32 cellular contexts compared by ENCODE assay signal in the genomic region with DNA sequence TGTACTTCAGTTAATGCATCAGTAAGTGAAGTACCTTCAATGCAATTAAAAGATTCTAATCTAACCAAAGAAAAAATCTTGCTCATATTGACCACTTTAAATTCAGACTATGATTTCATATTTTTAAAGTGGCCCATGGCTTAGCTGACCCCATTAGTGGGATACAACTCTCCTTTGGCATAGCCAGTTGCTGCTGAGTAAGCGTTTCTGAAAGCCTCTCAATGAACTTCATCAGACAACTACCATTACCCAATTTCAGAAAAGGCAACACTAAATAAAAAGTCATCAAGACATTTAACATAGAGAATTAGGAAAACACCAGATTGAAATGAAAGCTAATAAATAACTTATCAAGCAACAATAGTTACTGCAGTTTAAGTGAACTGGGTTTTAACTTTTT. TPM values are rescaled to one million over a fixed set of nuclear protein-coding genes. Genes with fewer than 3 reads are reported as not detected.
"Had no signal": no experiment of that assay in that cellular context is flagged by ENCODE, and none has a peak within 500 bp of the region (broad histone marks: within the 10 kb centered on the region; RNA-seq: fewer than 3 reads in every experiment).

No MANE protein-coding gene starts in this region.

- H3K4me1 ChIP-seq: ascending aorta had no signal

- H3K27me3 ChIP-seq: ascending aorta, cardiac muscle cell had no signal

- H3K36me3 ChIP-seq: ascending aorta, cardiac muscle cell had no signal

- ATAC-seq: activated CD4-positive, alpha-beta T cell treated with anti-CD3 and anti-CD28 coated beads for 36 hours; activated CD4-positive, CD25-positive, alpha-beta regulatory T cell treated with anti-CD3 and anti-CD28 coated beads, Interleukin-2, amount 50 U/mL, for 24 hours; activated CD8-positive, alpha-beta memory T cell treated with anti-CD3 and anti-CD28 coated beads, Interleukin-2, amount 10 ng/mL, durations not matched to agents 7 days and 5 days; activated CD8-positive, alpha-beta T cell treated with anti-CD3 and anti-CD28 coated beads, Interleukin-2, amount 10 ng/mL, durations not matched to agents 7 days and 5 days; activated naive CD8-positive, alpha-beta T cell treated with anti-CD3 and anti-CD28 coated beads, Interleukin-2, amount 50 U/mL, for 24 hours had no signal

- H3K4me3 ChIP-seq: ascending aorta, cardiac muscle cell had no signal

- H3K27ac ChIP-seq: ascending aorta, cardiac muscle cell, VCaP had no signal

- DNase-seq: activated B cell treated with CpG ODN at 0.5 μM for 24 hours; activated CD4-positive, alpha-beta memory T cell treated with anti-CD3 and anti-CD28 coated beads, Interleukin-2, amount 10 ng/mL, durations not matched to agents 7 days and 5 days; activated CD4-positive, alpha-beta T cell treated with anti-CD3 and anti-CD28 coated beads for 1 hour; activated CD4-positive, alpha-beta T cell treated with anti-CD3 and anti-CD28 coated beads for 36 hours; activated CD4-positive, alpha-beta T cell treated with anti-CD3 and anti-CD28 coated beads for 48 hours; activated CD4-positive, alpha-beta T cell treated with anti-CD3 and anti-CD28 coated beads, Interleukin-2, amount 10 ng/mL, durations not matched to agents 7 days and 5 days; activated CD4-positive, alpha-beta T cell treated with anti-CD3 and anti-CD28 coated beads, Interleukin-2, amount 50 U/mL, for 48 hours; activated CD8-positive, alpha-beta memory T cell treated with anti-CD3 and anti-CD28 coated beads for 24 hours; activated CD8-positive, alpha-beta memory T cell treated with anti-CD3 and anti-CD28 coated beads, Interleukin-2, amount 10 ng/mL, durations not matched to agents 7 days and 5 days; activated CD8-positive, alpha-beta memory T cell treated with anti-CD3 and anti-CD28 coated beads, Interleukin-2, amount 50 U/mL, for 48 hours; activated CD8-positive, alpha-beta T cell treated with anti-CD3 and anti-CD28 coated beads, Interleukin-2, amount 10 ng/mL, durations not matched to agents 7 days and 5 days; activated effector memory CD4-positive, alpha-beta T cell treated with Interleukin-2 at 50 U/mL for 16 hours; activated gamma-delta T cell; activated naive CD4-positive, alpha-beta T cell treated with anti-CD3 and anti-CD28 coated beads, Interleukin-2, amount 10 ng/mL, durations not matched to agents 7 days and 5 days; activated naive CD4-positive, alpha-beta T cell treated with Interleukin-2 at 50 U/mL for 16 hours; activated naive CD8-positive, alpha-beta T cell treated with anti-CD3 and anti-CD28 coated beads, Interleukin-2, amount 10 ng/mL, durations not matched to agents 7 days and 5 days; activated naive CD8-positive, alpha-beta T cell treated with anti-CD3 and anti-CD28 coated beads, Interleukin-2, amount 50 U/mL, for 24 hours; activated T-cell treated with anti-CD3 and anti-CD28 coated beads, Interleukin-2, amount 50 U/mL, for 24 hours; activated T-cell treated with anti-CD3 and anti-CD28 coated beads, Interleukin-2, amount 50 U/mL, for 48 hours; amygdala; anterior cingulate cortex; caudate nucleus; cerebellar nuclear complex; T-helper 2 cell; T-helper 9 cell had no signal

- H3K9me3 ChIP-seq: ascending aorta had no signal

- FAIRE-seq: bronchial epithelial cell, TTC549 had no signal

RNA-seq across cellular contexts. Expression of gene CADM2, which starts 27.0 kb away (rescaled TPM):
- total RNA-seq: activated B cell treated with CpG ODN at 0.5 μM for 24 hours; activated CD4-positive, alpha-beta memory T cell treated with anti-CD3 and anti-CD28 coated beads, Interleukin-2, amount 10 ng/mL, durations not matched to agents 7 days and 5 days; activated CD4-positive, alpha-beta T cell treated with anti-CD3 and anti-CD28 coated beads, Interleukin-2, amount 10 ng/mL, durations not matched to agents 7 days and 5 days; activated T-helper 2 cell treated with anti-CD3 and anti-CD28 coated beads, Interferon-gamma antibody, Interleukin-2, Interleukin-4, amounts not matched to agents 10 μg/mL and 5 μg/mL and 100 μg/mL, durations not matched to agents 14 hours and 24 hours and 36 hours had no signal
